In the genomic region with DNA sequence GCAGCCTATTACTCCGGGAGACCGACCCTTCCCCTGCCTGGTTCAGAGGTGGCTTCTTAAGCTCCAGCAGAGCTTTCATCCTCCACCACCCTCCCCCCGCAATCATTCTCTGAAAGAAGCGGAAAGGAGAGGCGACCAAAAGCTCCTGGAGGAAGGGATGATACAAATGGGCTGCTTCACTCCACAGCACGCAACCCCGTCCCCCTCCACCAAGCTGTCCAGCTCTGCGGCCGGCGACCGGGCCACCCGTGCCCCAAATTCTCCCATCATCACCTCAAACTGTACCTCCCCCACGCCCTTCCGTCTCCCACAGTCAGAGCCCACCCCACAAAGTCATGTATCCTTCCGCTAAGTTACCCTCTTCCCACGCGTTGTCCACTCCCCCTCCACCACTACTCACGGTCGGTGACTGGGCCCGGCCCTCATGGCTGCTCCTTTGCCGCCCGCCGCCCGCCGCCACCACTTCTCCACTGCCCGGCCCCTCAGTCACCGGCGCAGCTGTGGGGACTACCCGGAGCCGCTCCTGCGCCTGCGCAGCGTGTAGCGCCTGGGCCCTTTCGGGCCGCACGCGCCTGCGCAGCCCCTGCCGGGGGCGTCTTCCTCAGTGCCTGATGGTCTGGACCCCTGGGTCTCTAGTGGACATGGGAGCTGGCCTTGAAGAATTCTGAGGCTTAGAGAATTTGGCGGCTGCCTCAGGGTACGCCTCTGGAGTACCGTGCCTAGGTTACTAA, we compare ENCODE assay signal across 1 cellular context.
A peak's percentile ranks its signal among the peaks of the same experiment; 100 is the strongest.
TF ChIP-seq lines count a peak whose summit lies in the region.

A gene with protein sequence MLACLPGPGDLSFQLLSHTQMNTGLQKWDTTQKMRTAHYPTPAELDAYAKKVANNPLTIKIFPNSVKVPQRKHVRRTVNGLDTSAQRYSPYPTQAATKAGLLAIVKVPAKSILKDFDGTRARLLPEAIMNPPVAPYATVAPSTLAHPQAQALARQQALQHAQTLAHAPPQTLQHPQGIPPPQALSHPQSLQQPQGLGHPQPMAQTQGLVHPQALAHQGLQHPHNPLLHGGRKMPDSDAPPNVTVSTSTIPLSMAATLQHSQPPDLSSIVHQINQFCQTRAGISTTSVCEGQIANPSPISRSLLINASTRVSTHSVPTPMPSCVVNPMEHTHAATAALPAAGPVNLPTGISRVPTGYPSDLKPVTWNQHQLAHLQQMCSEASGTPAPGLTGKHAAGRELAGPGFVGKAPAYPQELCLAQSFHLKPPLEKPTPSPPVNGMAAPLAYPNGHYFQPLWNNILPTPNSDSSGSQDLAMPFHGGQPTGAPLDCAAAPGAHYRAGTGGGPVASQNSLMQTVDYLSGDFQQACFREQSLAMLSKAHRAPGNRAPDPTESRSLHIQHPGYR (minus strand): TSS at position 509 of the 731 bp plus-strand sequence. CDS start 76,123 bp downstream, outside the sequence.

TF ChIP-seq in HepG2, 621 proteins besides CTCF, POLR2A, EP300 and RAD21 (continued from another document and continues in another):
- TF ChIP-seq MYNN (CRISPR knock-in tag; IDR thresholded peaks at IDR 0.05; ENCODE audit: low read depth) (no peak), ARNTL (CRISPR knock-in tag; IDR thresholded peaks at IDR 0.05) (peak; percentile 31; the same call in 1 of the 2 replicates), KLF16 (CRISPR knock-in tag; IDR thresholded peaks at IDR 0.05) (no peak; a peak in 1 of 4 replicates), MIER2 (CRISPR knock-in tag; IDR thresholded peaks at IDR 0.05) (no peak), ZMAT3 (CRISPR knock-in tag; conservative IDR thresholded peaks at IDR 0.05) (0 out of 2 replicates have a peak, but pooled peaks have one; percentile 27), PTBP1 (IDR thresholded peaks at IDR 0.05; ENCODE audit: low read depth, low read length, poor library complexity, severe bottlenecking) (no peak), MEIS1 (CRISPR knock-in tag; IDR thresholded peaks at IDR 0.05; ENCODE audit: borderline replicate concordance) (peak; percentile 65; the same call in 1 of the 2 replicates), REXO4 (CRISPR knock-in tag; IDR thresholded peaks at IDR 0.05; ENCODE audit: borderline replicate concordance) (no peak), SKI (IDR thresholded peaks at IDR 0.05; ENCODE audit: partially characterized antibody) (peak; percentile 22), HNRNPK (IDR thresholded peaks at IDR 0.05; ENCODE audit: low read depth, low read length, poor library complexity, severe bottlenecking) (peak; percentile 59), GABPB1 (CRISPR knock-in tag; IDR thresholded peaks at IDR 0.05) (peak; percentile 54; the same call in 1 of the 2 replicates), NFIC (IDR thresholded peaks at IDR 0.05; ENCODE audit: low read length) (no peak), MATR3 (CRISPR knock-in tag; IDR thresholded peaks at IDR 0.05) (no peak), ETV5 (CRISPR knock-in tag; IDR thresholded peaks at IDR 0.05; ENCODE audit: borderline replicate concordance) (no peak), FOXA3 (CRISPR knock-in tag; IDR thresholded peaks at IDR 0.05) (no peak), KAT8 (CRISPR knock-in tag; IDR thresholded peaks at IDR 0.05) (0 out of 2 replicates have a peak, but pooled peaks have one; percentile 55), BORCS8-MEF2B (CRISPR knock-in tag; IDR thresholded peaks at IDR 0.05) (peak; percentile 66), ZNF430 (CRISPR knock-in tag; IDR thresholded peaks at IDR 0.05) (peak; percentile 20), NR1H2 (CRISPR knock-in tag; IDR thresholded peaks at IDR 0.05; ENCODE audit: borderline replicate concordance, low read depth) (no peak), MXI1 (IDR thresholded peaks at IDR 0.05; ENCODE audit: borderline replicate concordance, low read depth, low read length) (peak; percentile 48; the same call in 1 of the 3 replicates), ZNF501 (CRISPR knock-in tag; IDR thresholded peaks at IDR 0.05) (peak; percentile 55; the same call in 1 of the 2 replicates), TCF7 (IDR thresholded peaks at IDR 0.05; ENCODE audit: low read depth) (no peak), ELF1 (CRISPR knock-in tag; IDR thresholded peaks at IDR 0.05) (no peak), RBM39 (IDR thresholded peaks at IDR 0.05; ENCODE audit: low read depth, low read length, poor library complexity, severe bottlenecking) (peak; percentile 59), PHF8 (CRISPR knock-in tag; IDR thresholded peaks at IDR 0.05) (peak; percentile 75), YEATS2 (CRISPR knock-in tag; IDR thresholded peaks at IDR 0.05; ENCODE audit: borderline replicate concordance) (0 out of 2 replicates have a peak, but pooled peaks have one; percentile 45), GFI1 (CRISPR knock-in tag; IDR thresholded peaks at IDR 0.05; ENCODE audit: borderline replicate concordance) (no peak), GTF2F1 (IDR thresholded peaks at IDR 0.05; ENCODE audit: low read length) (no peak), IKZF4 (CRISPR knock-in tag; IDR thresholded peaks at IDR 0.05; ENCODE audit: borderline replicate concordance, low read depth, not compliant biosample characterization) (peak; percentile 40), MAFF (IDR thresholded peaks at IDR 0.05; ENCODE audit: low read depth, low read length) (no peak), ZNF709 (CRISPR knock-in tag; IDR thresholded peaks at IDR 0.05) (0 out of 2 replicates have a peak, but pooled peaks have one; percentile 34), ZC3H13 (CRISPR knock-in tag; IDR thresholded peaks at IDR 0.05) (no peak), PHF20 (CRISPR knock-in tag; IDR thresholded peaks at IDR 0.05) (peak; percentile 41; the same call in 1 of the 2 replicates), ZNF350 (CRISPR knock-in tag; IDR thresholded peaks at IDR 0.05; ENCODE audit: borderline replicate concordance, low read depth) (peak; percentile 59; the same call in 1 of the 2 replicates), MYC (CRISPR knock-in tag; IDR thresholded peaks at IDR 0.05; ENCODE audit: borderline replicate concordance) (peak; percentile 52; the same call in 1 of the 2 replicates), PHF21A (CRISPR knock-in tag; IDR thresholded peaks at IDR 0.05) (no peak), ZBTB3 (CRISPR knock-in tag; IDR thresholded peaks at IDR 0.05; ENCODE audit: borderline replicate concordance, low read depth) (no peak), ZMYM3 (CRISPR knock-in tag; IDR thresholded peaks at IDR 0.05) (no peak), ERF (CRISPR knock-in tag; IDR thresholded peaks at IDR 0.05) (peak; percentile 39; the same call in 1 of the 2 replicates), KDM5B (CRISPR knock-in tag; IDR thresholded peaks at IDR 0.05; ENCODE audit: borderline replicate concordance) (peak; percentile 28; the same call in 1 of the 2 replicates), ZSCAN22 (CRISPR knock-in tag; IDR thresholded peaks at IDR 0.05) (no peak)
- TF ChIP-seq, protein P1, sequence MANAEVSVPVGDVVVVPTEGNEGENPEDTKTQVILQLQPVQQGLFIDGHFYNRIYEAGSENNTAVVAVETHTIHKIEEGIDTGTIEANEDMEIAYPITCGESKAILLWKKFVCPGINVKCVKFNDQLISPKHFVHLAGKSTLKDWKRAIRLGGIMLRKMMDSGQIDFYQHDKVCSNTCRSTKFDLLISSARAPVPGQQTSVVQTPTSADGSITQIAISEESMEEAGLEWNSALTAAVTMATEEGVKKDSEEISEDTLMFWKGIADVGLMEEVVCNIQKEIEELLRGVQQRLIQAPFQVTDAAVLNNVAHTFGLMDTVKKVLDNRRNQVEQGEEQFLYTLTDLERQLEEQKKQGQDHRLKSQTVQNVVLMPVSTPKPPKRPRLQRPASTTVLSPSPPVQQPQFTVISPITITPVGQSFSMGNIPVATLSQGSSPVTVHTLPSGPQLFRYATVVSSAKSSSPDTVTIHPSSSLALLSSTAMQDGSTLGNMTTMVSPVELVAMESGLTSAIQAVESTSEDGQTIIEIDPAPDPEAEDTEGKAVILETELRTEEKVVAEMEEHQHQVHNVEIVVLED (CRISPR knock-in tag; IDR thresholded peaks at IDR 0.05; ENCODE audit: borderline replicate concordance) = peak; percentile 38; the same call in 1 of the 2 replicates
- TF ChIP-seq, protein P2, sequence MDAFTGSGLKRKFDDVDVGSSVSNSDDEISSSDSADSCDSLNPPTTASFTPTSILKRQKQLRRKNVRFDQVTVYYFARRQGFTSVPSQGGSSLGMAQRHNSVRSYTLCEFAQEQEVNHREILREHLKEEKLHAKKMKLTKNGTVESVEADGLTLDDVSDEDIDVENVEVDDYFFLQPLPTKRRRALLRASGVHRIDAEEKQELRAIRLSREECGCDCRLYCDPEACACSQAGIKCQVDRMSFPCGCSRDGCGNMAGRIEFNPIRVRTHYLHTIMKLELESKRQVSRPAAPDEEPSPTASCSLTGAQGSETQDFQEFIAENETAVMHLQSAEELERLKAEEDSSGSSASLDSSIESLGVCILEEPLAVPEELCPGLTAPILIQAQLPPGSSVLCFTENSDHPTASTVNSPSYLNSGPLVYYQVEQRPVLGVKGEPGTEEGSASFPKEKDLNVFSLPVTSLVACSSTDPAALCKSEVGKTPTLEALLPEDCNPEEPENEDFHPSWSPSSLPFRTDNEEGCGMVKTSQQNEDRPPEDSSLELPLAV (CRISPR knock-in tag; conservative IDR thresholded peaks at IDR 0.05; ENCODE audit: low read depth) = no peak
- TF ChIP-seq, protein P3, sequence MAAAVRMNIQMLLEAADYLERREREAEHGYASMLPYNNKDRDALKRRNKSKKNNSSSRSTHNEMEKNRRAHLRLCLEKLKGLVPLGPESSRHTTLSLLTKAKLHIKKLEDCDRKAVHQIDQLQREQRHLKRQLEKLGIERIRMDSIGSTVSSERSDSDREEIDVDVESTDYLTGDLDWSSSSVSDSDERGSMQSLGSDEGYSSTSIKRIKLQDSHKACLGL (CRISPR knock-in tag; IDR thresholded peaks at IDR 0.05) = no peak
- TF ChIP-seq, protein P4, sequence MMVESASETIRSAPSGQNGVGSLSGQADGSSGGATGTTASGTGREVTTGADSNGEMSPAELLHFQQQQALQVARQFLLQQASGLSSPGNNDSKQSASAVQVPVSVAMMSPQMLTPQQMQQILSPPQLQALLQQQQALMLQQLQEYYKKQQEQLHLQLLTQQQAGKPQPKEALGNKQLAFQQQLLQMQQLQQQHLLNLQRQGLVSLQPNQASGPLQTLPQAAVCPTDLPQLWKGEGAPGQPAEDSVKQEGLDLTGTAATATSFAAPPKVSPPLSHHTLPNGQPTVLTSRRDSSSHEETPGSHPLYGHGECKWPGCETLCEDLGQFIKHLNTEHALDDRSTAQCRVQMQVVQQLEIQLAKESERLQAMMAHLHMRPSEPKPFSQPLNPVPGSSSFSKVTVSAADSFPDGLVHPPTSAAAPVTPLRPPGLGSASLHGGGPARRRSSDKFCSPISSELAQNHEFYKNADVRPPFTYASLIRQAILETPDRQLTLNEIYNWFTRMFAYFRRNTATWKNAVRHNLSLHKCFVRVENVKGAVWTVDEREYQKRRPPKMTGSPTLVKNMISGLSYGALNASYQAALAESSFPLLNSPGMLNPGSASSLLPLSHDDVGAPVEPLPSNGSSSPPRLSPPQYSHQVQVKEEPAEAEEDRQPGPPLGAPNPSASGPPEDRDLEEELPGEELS (CRISPR knock-in tag; IDR thresholded peaks at IDR 0.05) = no peak
- TF ChIP-seq, protein P5, sequence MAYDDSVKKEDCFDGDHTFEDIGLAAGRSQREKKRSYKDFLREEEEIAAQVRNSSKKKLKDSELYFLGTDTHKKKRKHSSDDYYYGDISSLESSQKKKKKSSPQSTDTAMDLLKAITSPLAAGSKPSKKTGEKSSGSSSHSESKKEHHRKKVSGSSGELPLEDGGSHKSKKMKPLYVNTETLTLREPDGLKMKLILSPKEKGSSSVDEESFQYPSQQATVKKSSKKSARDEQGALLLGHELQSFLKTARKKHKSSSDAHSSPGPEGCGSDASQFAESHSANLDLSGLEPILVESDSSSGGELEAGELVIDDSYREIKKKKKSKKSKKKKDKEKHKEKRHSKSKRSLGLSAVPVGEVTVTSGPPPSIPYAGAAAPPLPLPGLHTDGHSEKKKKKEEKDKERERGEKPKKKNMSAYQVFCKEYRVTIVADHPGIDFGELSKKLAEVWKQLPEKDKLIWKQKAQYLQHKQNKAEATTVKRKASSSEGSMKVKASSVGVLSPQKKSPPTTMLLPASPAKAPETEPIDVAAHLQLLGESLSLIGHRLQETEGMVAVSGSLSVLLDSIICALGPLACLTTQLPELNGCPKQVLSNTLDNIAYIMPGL (CRISPR knock-in tag; IDR thresholded peaks at IDR 0.05; ENCODE audit: borderline replicate concordance in 1 of 2, low read depth in 1 of 2) = peak; percentile 39 to 80; a peak in 3 of 4 replicates
- TF ChIP-seq, protein P6, sequence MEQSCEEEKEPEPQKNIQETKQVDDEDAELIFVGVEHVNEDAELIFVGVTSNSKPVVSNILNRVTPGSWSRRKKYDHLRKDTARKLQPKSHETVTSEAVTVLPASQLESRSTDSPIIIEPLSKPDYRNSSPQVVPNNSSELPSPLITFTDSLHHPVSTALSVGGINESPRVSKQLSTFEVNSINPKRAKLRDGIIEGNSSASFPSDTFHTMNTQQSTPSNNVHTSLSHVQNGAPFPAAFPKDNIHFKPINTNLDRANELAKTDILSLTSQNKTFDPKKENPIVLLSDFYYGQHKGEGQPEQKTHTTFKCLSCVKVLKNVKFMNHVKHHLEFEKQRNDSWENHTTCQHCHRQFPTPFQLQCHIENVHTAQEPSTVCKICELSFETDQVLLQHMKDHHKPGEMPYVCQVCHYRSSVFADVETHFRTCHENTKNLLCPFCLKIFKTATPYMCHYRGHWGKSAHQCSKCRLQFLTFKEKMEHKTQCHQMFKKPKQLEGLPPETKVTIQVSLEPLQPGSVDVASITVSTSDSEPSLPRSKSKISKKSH (CRISPR knock-in tag; IDR thresholded peaks at IDR 0.05; ENCODE audit: borderline replicate concordance) = peak; percentile 60; the same call in 1 of the 2 replicates
